ENCODE assay signal across 19 cellular contexts in the genomic region with DNA sequence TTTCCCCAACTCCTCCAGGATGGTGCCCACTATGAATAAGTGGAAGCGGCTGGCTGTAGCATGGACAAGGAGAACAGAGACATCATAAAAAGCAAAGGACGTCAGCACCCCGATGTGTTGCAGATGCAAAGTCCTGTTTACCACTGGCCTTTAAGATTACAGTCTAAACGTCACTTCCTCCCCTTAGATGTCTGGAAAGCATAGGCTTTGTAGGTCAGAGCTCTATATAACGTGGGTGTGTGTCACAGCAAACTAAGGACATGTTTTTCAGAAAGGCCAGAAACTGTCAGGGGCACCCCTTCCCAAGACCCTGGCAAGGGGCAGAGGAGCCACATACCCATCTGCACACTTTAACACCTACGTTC. TPM values are rescaled to one million over a fixed set of nuclear protein-coding genes. Genes with fewer than 3 reads are reported as not detected.
DNase-seq lines count a peak whose midpoint lies in the region; ATAC-seq and TF ChIP-seq lines count a peak whose summit lies in the region.
"Had no signal": no experiment of that assay in that cellular context is flagged by ENCODE, and none has a peak within 500 bp of the region (broad histone marks: within the 10 kb centered on the region; RNA-seq: fewer than 3 reads in every experiment).

No MANE protein-coding gene starts in this region.

- intact Hi-C loops in gastrocnemius medialis (cut with DNase I; ENCODE audit: low total_unique reads): no loop called here

- in situ Hi-C loops in gastrocnemius medialis (cut with MboI; ENCODE audit: low sequenced_read_pairs in 4 of 4): no loop called here

- no peak overlapping the region for H3K4me2 ChIP-seq in H9 (ENCODE audit: insufficient read depth, insufficient read length, low read length)
- no peak overlapping the region for H3K4me2 ChIP-seq in Karpas-422 (ENCODE audit: low read depth, low read length, poor library complexity, severe bottlenecking)
- H3K4me2 ChIP-seq: A549; BLaER1 treated with 17β-estradiol and CSF1 and Interleukin-3, amounts not matched to agents 10 nM and 100 nM had no signal

- no peak for TF ChIP-seq POLR2A in gastrocnemius medialis (IDR thresholded peaks at IDR 0.05)

- no peak for DNase-seq in H9
- no peak for DNase-seq in caudate nucleus (lab: John Stamatoyannopoulos, UW)
- peak; percentile 42 for DNase-seq in inferior parietal cortex (ENCODE audit: extremely low spot score)
- no peak for DNase-seq in gastrocnemius medialis
- no peak for DNase-seq in hypothalamus (lab: John Stamatoyannopoulos, UW)
- no peak for DNase-seq in midbrain (lab: John Stamatoyannopoulos, UW)
- DNase-seq in Karpas-422: no peak
- DNase-seq: DND-41, GOT3, HFFc6, Kasumi-1, MM.1S, NCI-H1105 treated with DMSO at 0.1 percent for 48 hours, NCI-H526 treated with DMSO at 0.1 percent for 48 hours, Right ventricle myocardium superior had no signal

- no peak overlapping the region for H2AFZ ChIP-seq in H9 (ENCODE audit: low read length)
- no peak overlapping the region for H2AFZ ChIP-seq in Karpas-422 (ENCODE audit: low read length)

- H3K27me3 ChIP-seq in H9 (ENCODE audit: insufficient read depth, low read length) (no peaks in the 10 kb centered on the region), gastrocnemius medialis (no peaks in the 10 kb centered on the region), Karpas-422 (ENCODE audit: low read length) (no peaks in the 10 kb centered on the region)

- H2BK20ac ChIP-seq in H9 (ENCODE audit: low read depth, low read length, poor library complexity, severe bottlenecking): no peak overlapping the region

- H3K79me2 ChIP-seq in H9 (ENCODE audit: insufficient read depth, low read length) (peaks cover 1% of the 10 kb centered on the region; the same call in 1 of the 2 replicates), Karpas-422 (ENCODE audit: low read length) (no peaks in the 10 kb centered on the region)

- H3K27me3 Mint-ChIP-seq in H9 (ENCODE audit: low read depth): no peaks in the 10 kb centered on the region

- no peaks in the 10 kb centered on the region; a peak in 1 of 7 replicates for H3K36me3 Mint-ChIP-seq in H9 (ENCODE audit: insufficient read depth in 1 of 3, low read depth in 3 of 3)

- H3K56ac ChIP-seq in H9 (ENCODE audit: insufficient read length, low read depth, low read length): no peak overlapping the region

- H3K4me3 ChIP-seq in gastrocnemius medialis: no peak overlapping the region
- H3K4me3 ChIP-seq in Karpas-422 (ENCODE audit: low read length): no peak overlapping the region
- H3K4me3 ChIP-seq: A549; BLaER1 treated with 17β-estradiol and CSF1 and Interleukin-3, amounts not matched to agents 10 nM and 100 nM; GM12878 had no signal

- no peak overlapping the region for H2AK5ac ChIP-seq in H9 (ENCODE audit: insufficient read length, low read length)

- H4K91ac ChIP-seq in H9 (ENCODE audit: insufficient read length, low read depth, low read length): no peak overlapping the region

- no peak overlapping the region for H3K4ac ChIP-seq in H9 (ENCODE audit: low read depth, low read length)

- no peak overlapping the region for H3K9ac ChIP-seq in H9 (ENCODE audit: extremely low read depth, insufficient read length, low read length)
- no peak overlapping the region for H3K9ac ChIP-seq in Karpas-422 (ENCODE audit: low read length)
- H3K9ac ChIP-seq: BLaER1 treated with 17β-estradiol and CSF1 and Interleukin-3, amounts not matched to agents 10 nM and 100 nM had no signal

- H3K79me1 ChIP-seq in H9 (ENCODE audit: insufficient read depth, low read depth, low read length, poor library complexity, severe bottlenecking): no peaks in the 10 kb centered on the region

- no peak overlapping the region for H3K27ac ChIP-seq in H9 (ENCODE audit: insufficient read length, low read depth, low read length)
- H3K27ac ChIP-seq in caudate nucleus (ENCODE audit: low read depth, low read length): peak overlapping the region; percentile 93
- H3K27ac ChIP-seq in gastrocnemius medialis: peak overlapping the region in 3 of 4 donors; percentile 0 to 56 (median 41)
- H3K27ac ChIP-seq in Karpas-422 (ENCODE audit: low read length): no peak overlapping the region
- H3K27ac ChIP-seq: A549; BLaER1 treated with 17β-estradiol and CSF1 and Interleukin-3, amounts not matched to agents 10 nM and 100 nM had no signal

- H3K4me1 ChIP-seq in H9 (ENCODE audit: insufficient read depth, low read length) (peaks cover 5% of the 10 kb centered on the region; the same call in 1 of the 2 replicates), gastrocnemius medialis (peaks cover 31 to 44% of the 10 kb centered on the region in 2 donors), Karpas-422 (ENCODE audit: low read length) (no peaks in the 10 kb centered on the region)
- H3K4me1 ChIP-seq: BLaER1 treated with 17β-estradiol and CSF1 and Interleukin-3, amounts not matched to agents 10 nM and 100 nM had no signal

- H2BK5ac ChIP-seq in H9 (ENCODE audit: insufficient read length, low read length): no peak overlapping the region

- no peaks in the 10 kb centered on the region for H4K20me1 ChIP-seq in H9 (ENCODE audit: control insufficient read depth, insufficient read depth, insufficient read length)
- H4K20me1 ChIP-seq in Karpas-422 (ENCODE audit: insufficient read depth, low read depth, low read length): no peaks in the 10 kb centered on the region
- H4K20me1 ChIP-seq: BLaER1 treated with 17β-estradiol and CSF1 and Interleukin-3, amounts not matched to agents 10 nM and 100 nM had no signal

- H3K4me3 Mint-ChIP-seq in H9: no peak overlapping the region
- H3K4me3 Mint-ChIP-seq: HFFc6 had no signal

- no CpG with 5 or more reads among the region's 6 CpGs for WGBS in H9 (ENCODE audit: extremely low coverage, insufficient read length, low lambda C conversion rate)

- H3K9me2 ChIP-seq in Karpas-422 (replicated peaks; ENCODE audit: insufficient read depth, low read length): no peaks in the 10 kb centered on the region

- no peaks in the 10 kb centered on the region for H3K23me2 ChIP-seq in H9 (ENCODE audit: insufficient read length, low read depth, low read length, poor library complexity, severe bottlenecking)

- peaks cover 72 to 80% of the 10 kb centered on the region in 2 experiments for H3K4me1 Mint-ChIP-seq in H9

- TF ChIP-seq CTCF in H9 (conservative IDR thresholded peaks at IDR 0.05) (no peak), gastrocnemius medialis (IDR thresholded peaks at IDR 0.05 in 4 of 5, conservative IDR thresholded peaks at IDR 0.05 in 1 of 5) (no peak)

- no peak overlapping the region for H4K5ac ChIP-seq in H9 (ENCODE audit: insufficient read length, low read depth, low read length)

- H3K9me3 ChIP-seq in H9 (ENCODE audit: control insufficient read depth, low read depth, low read length) (no peaks in the 10 kb centered on the region), gastrocnemius medialis (no peaks in the 10 kb centered on the region), Karpas-422 (ENCODE audit: low read length) (no peaks in the 10 kb centered on the region)
- H3K9me3 ChIP-seq: A549; BLaER1 treated with 17β-estradiol and CSF1 and Interleukin-3, amounts not matched to agents 10 nM and 100 nM had no signal

- no peak overlapping the region for H4K8ac ChIP-seq in H9 (replicated peaks; ENCODE audit: insufficient read length, low read depth, low read length)

- peak overlapping the region in 2 of 3 experiments; percentile 59 to 70; a peak in 2 of 7 replicates for H3K27ac Mint-ChIP-seq in H9
- H3K27ac Mint-ChIP-seq: HFFc6 had no signal

- no peak overlapping the region for H3K23ac ChIP-seq in H9 (ENCODE audit: insufficient read length, low read depth, low read length)

- H3K18ac ChIP-seq in H9 (ENCODE audit: insufficient read length, low read depth, low read length): no peak overlapping the region

- no peak overlapping the region for H3T11ph ChIP-seq in H9 (ENCODE audit: low read length)

- ATAC-seq in gastrocnemius medialis (no peak), HG03442 (IDR thresholded peaks at IDR 0.05; ENCODE audit: unreplicated experiment) (no peak)
- ATAC-seq: A549, GM12878 had no signal

- H3K9me3 Mint-ChIP-seq in H9: no peaks in the 10 kb centered on the region

- H3K14ac ChIP-seq in H9 (ENCODE audit: insufficient read depth, low read length): no peak overlapping the region

- no peak overlapping the region for H2BK15ac ChIP-seq in H9 (ENCODE audit: low read depth, low read length)

- no peak overlapping the region for H2BK12ac ChIP-seq in H9 (ENCODE audit: insufficient read length, low read depth, low read length)

- no peak overlapping the region for H2BK120ac ChIP-seq in H9 (ENCODE audit: low read depth, low read length, poor library complexity, severe bottlenecking)

- H3K36me3 ChIP-seq in gastrocnemius medialis (no peaks in the 10 kb centered on the region), Karpas-422 (ENCODE audit: insufficient read depth, low read length) (no peaks in the 10 kb centered on the region)
- H3K36me3 ChIP-seq: BLaER1 treated with 17β-estradiol and CSF1 and Interleukin-3, amounts not matched to agents 10 nM and 100 nM had no signal

RNA-seq across cellular contexts. Expression of a gene that starts 7.9 kb away (rescaled TPM):
- total RNA-seq in H9 (2021) (52.3 and 52.7 TPM in 2 replicates), gastrocnemius medialis (100 to 1,000 TPM in 2 of 4 donors, 10 to 100 TPM in 2; 82.1 to 170 (median 124) TPM)
- total RNA-seq in Karpas-422 (2014; rRNA removed; shearing (Covaris generic); ENCODE audit: low replicate concordance): not detected in 2 replicates
- total RNA-seq: HFFc6 had no signal

Comparison
In these comparisons a context has a peak if more than half of its experiments do, and no peak if none do; other contexts are left out.
1. H3K27ac ChIP-seq: peak in caudate nucleus (single experiment) and gastrocnemius medialis (3 of 4); none in H9 (single experiment) and Karpas-422 (single experiment).
2. RNA of a gene that starts 7.9 kb away (total RNA-seq): 82.1 to 170 TPM in gastrocnemius medialis and 52.3 to 52.7 TPM in H9; not detected in Karpas-422; every median in the first group is over 10 times any median in the second.